ENCODE assay signal across 1 cellular context in the genomic region with DNA sequence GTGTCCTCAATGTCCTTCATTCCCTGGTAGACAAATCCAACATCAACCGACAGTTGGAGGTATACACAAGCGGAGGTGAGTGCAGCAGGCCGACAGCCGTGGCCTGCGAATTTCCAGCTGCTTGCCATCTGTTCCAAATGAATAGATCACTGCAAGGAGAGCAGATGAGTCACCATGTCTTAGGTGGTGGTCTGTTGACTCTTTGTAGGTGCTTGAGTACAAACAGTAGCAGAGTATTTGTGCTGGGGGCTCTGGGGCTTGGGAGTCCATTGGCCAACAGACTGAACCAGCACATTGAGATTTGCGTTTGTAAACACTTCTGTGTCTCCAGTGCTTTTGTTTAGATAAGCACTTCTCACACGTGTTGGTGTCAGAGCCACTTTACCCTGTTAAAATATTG.
TF ChIP-seq lines count a peak whose summit lies in the region.

No MANE protein-coding gene starts in this region.

TF ChIP-seq in GM23338, 12 proteins besides CTCF, POLR2A, EP300 and RAD21 (continued from another document):
- TF ChIP-seq, protein P1, sequence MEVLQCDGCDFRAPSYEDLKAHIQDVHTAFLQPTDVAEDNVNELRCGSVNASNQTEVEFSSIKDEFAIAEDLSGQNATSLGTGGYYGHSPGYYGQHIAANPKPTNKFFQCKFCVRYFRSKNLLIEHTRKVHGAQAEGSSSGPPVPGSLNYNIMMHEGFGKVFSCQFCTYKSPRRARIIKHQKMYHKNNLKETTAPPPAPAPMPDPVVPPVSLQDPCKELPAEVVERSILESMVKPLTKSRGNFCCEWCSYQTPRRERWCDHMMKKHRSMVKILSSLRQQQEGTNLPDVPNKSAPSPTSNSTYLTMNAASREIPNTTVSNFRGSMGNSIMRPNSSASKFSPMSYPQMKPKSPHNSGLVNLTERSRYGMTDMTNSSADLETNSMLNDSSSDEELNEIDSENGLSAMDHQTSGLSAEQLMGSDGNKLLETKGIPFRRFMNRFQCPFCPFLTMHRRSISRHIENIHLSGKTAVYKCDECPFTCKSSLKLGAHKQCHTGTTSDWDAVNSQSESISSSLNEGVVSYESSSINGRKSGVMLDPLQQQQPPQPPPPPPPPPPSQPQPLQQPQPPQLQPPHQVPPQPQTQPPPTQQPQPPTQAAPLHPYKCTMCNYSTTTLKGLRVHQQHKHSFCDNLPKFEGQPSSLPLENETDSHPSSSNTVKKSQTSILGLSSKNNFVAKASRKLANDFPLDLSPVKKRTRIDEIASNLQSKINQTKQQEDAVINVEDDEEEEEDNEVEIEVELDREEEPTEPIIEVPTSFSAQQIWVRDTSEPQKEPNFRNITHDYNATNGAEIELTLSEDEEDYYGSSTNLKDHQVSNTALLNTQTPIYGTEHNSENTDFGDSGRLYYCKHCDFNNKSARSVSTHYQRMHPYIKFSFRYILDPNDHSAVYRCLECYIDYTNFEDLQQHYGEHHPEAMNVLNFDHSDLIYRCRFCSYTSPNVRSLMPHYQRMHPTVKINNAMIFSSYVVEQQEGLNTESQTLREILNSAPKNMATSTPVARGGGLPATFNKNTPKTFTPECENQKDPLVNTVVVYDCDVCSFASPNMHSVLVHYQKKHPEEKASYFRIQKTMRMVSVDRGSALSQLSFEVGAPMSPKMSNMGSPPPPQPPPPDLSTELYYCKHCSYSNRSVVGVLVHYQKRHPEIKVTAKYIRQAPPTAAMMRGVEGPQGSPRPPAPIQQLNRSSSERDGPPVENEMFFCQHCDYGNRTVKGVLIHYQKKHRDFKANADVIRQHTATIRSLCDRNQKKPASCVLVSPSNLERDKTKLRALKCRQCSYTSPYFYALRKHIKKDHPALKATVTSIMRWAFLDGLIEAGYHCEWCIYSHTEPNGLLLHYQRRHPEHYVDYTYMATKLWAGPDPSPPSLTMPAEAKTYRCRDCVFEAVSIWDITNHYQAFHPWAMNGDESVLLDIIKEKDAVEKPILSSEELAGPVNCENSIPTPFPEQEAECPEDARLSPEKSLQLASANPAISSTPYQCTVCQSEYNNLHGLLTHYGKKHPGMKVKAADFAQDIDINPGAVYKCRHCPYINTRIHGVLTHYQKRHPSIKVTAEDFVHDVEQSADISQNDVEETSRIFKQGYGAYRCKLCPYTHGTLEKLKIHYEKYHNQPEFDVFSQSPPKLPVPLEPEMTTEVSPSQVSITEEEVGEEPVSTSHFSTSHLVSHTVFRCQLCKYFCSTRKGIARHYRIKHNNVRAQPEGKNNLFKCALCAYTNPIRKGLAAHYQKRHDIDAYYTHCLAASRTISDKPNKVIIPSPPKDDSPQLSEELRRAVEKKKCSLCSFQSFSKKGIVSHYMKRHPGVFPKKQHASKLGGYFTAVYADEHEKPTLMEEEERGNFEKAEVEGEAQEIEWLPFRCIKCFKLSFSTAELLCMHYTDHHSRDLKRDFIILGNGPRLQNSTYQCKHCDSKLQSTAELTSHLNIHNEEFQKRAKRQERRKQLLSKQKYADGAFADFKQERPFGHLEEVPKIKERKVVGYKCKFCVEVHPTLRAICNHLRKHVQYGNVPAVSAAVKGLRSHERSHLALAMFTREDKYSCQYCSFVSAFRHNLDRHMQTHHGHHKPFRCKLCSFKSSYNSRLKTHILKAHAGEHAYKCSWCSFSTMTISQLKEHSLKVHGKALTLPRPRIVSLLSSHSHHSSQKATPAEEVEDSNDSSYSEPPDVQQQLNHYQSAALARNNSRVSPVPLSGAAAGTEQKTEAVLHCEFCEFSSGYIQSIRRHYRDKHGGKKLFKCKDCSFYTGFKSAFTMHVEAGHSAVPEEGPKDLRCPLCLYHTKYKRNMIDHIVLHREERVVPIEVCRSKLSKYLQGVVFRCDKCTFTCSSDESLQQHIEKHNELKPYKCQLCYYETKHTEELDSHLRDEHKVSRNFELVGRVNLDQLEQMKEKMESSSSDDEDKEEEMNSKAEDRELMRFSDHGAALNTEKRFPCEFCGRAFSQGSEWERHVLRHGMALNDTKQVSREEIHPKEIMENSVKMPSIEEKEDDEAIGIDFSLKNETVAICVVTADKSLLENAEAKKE (CRISPR knock-in tag; IDR thresholded peaks at IDR 0.05): no peak
- TF ChIP-seq POLR2AphosphoS5 (IDR thresholded peaks at IDR 0.05; ENCODE audit: low read depth) (no peak), EZH2 (IDR thresholded peaks at IDR 0.05; ENCODE audit: low read depth, unreplicated experiment) (no peak), JUNB (IDR thresholded peaks at IDR 0.05; ENCODE audit: unreplicated experiment) (no peak), ETS1 (IDR thresholded peaks at IDR 0.05) (no peak), STAT1 (IDR thresholded peaks at IDR 0.05; ENCODE audit: unreplicated experiment) (no peak)
